ENCODE assay signal across 8 cellular contexts in genomic region chr5:149439899-149440655, GRCh38.
DNase-seq lines count a peak whose midpoint lies in the region; ATAC-seq, FAIRE-seq and TF ChIP-seq lines count a peak whose summit lies in the region.

No MANE protein-coding gene starts in this region.

- no TSS peak for BruUV-seq in Panc1 (replicated peaks; lab: Mats Ljungman, UMichigan)

- no peak overlapping the region for H3K4me3 Mint-ChIP-seq in activated CD8-positive, alpha-beta memory T cell treated with anti-CD3 and anti-CD28 coated beads, Interleukin-2, amount 10 ng/mL, durations not matched to agents 7 days and 5 days

- no peaks in the 10 kb centered on the region for H3K9me3 Mint-ChIP-seq in activated CD8-positive, alpha-beta memory T cell treated with anti-CD3 and anti-CD28 coated beads, Interleukin-2, amount 10 ng/mL, durations not matched to agents 7 days and 5 days (ENCODE audit: low read depth)

- peaks cover 16% of the 10 kb centered on the region for H3K4me1 Mint-ChIP-seq in activated CD8-positive, alpha-beta memory T cell treated with anti-CD3 and anti-CD28 coated beads, Interleukin-2, amount 10 ng/mL, durations not matched to agents 7 days and 5 days

- peaks cover 10% of the 10 kb centered on the region for H3K27me3 Mint-ChIP-seq in activated CD8-positive, alpha-beta memory T cell treated with anti-CD3 and anti-CD28 coated beads, Interleukin-2, amount 10 ng/mL, durations not matched to agents 7 days and 5 days

- ATAC-seq in activated CD8-positive, alpha-beta memory T cell treated with anti-CD3 and anti-CD28 coated beads, Interleukin-2, amount 10 ng/mL, durations not matched to agents 7 days and 5 days = no peak
- ATAC-seq in Panc1 (peak; percentile 72), HG03520 (IDR thresholded peaks at IDR 0.05; ENCODE audit: unreplicated experiment) (no peak), gastrocnemius medialis (no peak)

- H3K27ac ChIP-seq in Panc1 (ENCODE audit: low read length) (peak overlapping the region; percentile 68), small intestine (ENCODE audit: low read depth in 1 of 2, low read length in 1 of 2) (peak overlapping the region in 1 of 2 donors; percentile 24), gastrocnemius medialis (no peak overlapping the region)

- H3K4me3 ChIP-seq in Panc1 (ENCODE audit: low read depth in 2 of 2, low read length in 2 of 2) (no peak overlapping the region), small intestine (ENCODE audit: low read depth in 1 of 2, low read length in 2 of 2) (no peak overlapping the region), gastrocnemius medialis (no peak overlapping the region)

- H3K9me3 ChIP-seq in Panc1 (ENCODE audit: control insufficient read depth, insufficient read depth, low read depth, low read length) = peaks cover 2% of the 10 kb centered on the region; the same call in 1 of the 2 replicates
- H3K9me3 ChIP-seq in small intestine (ENCODE audit: control insufficient read depth, low read depth) = no peaks in the 10 kb centered on the region
- no peaks in the 10 kb centered on the region for H3K9me3 ChIP-seq in gastrocnemius medialis

- TF ChIP-seq CTCF in Panc1 (IDR thresholded peaks at IDR 0.05) (peak; percentile 71), gastrocnemius medialis (IDR thresholded peaks at IDR 0.05 in 4 of 5, conservative IDR thresholded peaks at IDR 0.05 in 1 of 5) (peak in 2 of 5 experiments; percentile 11 to 21)

- DNase-seq in activated CD8-positive, alpha-beta memory T cell treated with anti-CD3 and anti-CD28 coated beads, Interleukin-2, amount 10 ng/mL, durations not matched to agents 7 days and 5 days = no peak
- no peak for DNase-seq in activated CD8-positive, alpha-beta memory T cell treated with anti-CD3 and anti-CD28 coated beads, Interleukin-2, amount 50 U/mL, for 48 hours
- DNase-seq in Panc1 (ENCODE audit: low read depth, low spot score) (no peak), epidermal melanocyte (ENCODE audit: insufficient read length, low spot score) (peak; percentile 14), small intestine (peak; percentile 94), NCI-H345 treated with DMSO at 0.1 percent for 48 hours (lab: John Stamatoyannopoulos, UW; ENCODE audit: unreplicated experiment) (no peak), gastrocnemius medialis (no peak)

- WGBS in small intestine, 3 donors = 39 to 54% (median 43%) methylated on average over 10 of the region's 10 CpGs

- H3K36me3 ChIP-seq in Panc1 (ENCODE audit: control insufficient read depth, insufficient read depth, low read length) (no peaks in the 10 kb centered on the region), small intestine (ENCODE audit: control insufficient read depth in 2 of 2, insufficient read depth in 2 of 2, low read length in 2 of 2) (no peaks in the 10 kb centered on the region), gastrocnemius medialis (no peaks in the 10 kb centered on the region)

- no peak for FAIRE-seq in small intestine (lab: Jason Lieb, UNC)

- intact Hi-C loops in Panc1 (cut with micrococcal nuclease; ENCODE audit: unreplicated experiment) = loop anchor here (5.0 kb wide), 2 partner anchors 123 to 182 kb away; no protein-coding TSS in a partner anchor
- intact Hi-C loops in gastrocnemius medialis (cut with DNase I; ENCODE audit: low total_unique reads) = no loop called here

- in situ Hi-C loops in Panc1 (cut with HindIII; ENCODE audit: low pct_unique_long_range_greater_than_20kb, low sequenced_read_pairs) = no loop called here
- in situ Hi-C loops in gastrocnemius medialis (cut with MboI; ENCODE audit: low sequenced_read_pairs in 4 of 4) = loop anchor here (5.0 to 10.0 kb wide), 6 partner anchors 58 to 175 kb away; partner anchors contain the start of genes CSNK1A1 (in 2 of the 4) and IL17B (in 1 of the 4)

- TF ChIP-seq POLR2A in gastrocnemius medialis (IDR thresholded peaks at IDR 0.05) = no peak

- H3K36me3 Mint-ChIP-seq in activated CD8-positive, alpha-beta memory T cell treated with anti-CD3 and anti-CD28 coated beads, Interleukin-2, amount 10 ng/mL, durations not matched to agents 7 days and 5 days = no peaks in the 10 kb centered on the region

- H3K27me3 ChIP-seq in Panc1 (ENCODE audit: control insufficient read depth, insufficient read depth, low read length) (no peaks in the 10 kb centered on the region), small intestine (ENCODE audit: control insufficient read depth in 2 of 2, insufficient read depth in 2 of 2, low read length in 2 of 2) (no peaks in the 10 kb centered on the region), gastrocnemius medialis (no peaks in the 10 kb centered on the region)

- CTCF ChIA-PET in activated CD8-positive, alpha-beta memory T cell treated with anti-CD3 and anti-CD28 coated beads, Interleukin-2, amount 10 ng/mL, durations not matched to agents 7 days and 5 days (lab: Charles Lee) = interaction anchor here (0.7 to 3.5 kb wide), 17 partner anchors 8 to 179 kb away, joined by 3 to 32 read pairs (median 4); no protein-coding TSS in a partner anchor
- CTCF ChIA-PET in Panc1 (lab: Charles Lee) = interaction anchor here (0.7 to 0.8 kb wide), 2 partner anchors 61 to 123 kb away, joined by 3 to 4 read pairs; no protein-coding TSS in a partner anchor

- POLR2A ChIA-PET in Panc1 (lab: Charles Lee) = interaction anchor here (1.0 kb wide), 1 partner anchor 122 kb away, joined by 3 read pairs; no protein-coding TSS in a partner anchor

- peaks cover 25% of the 10 kb centered on the region for H3K4me1 ChIP-seq in Panc1 (ENCODE audit: control insufficient read depth, insufficient read depth, low read length)
- no peaks in the 10 kb centered on the region for H3K4me1 ChIP-seq in small intestine (ENCODE audit: control insufficient read depth in 2 of 2, insufficient read depth in 1 of 2, low read depth in 1 of 2, low read length in 1 of 2)
- H3K4me1 ChIP-seq in gastrocnemius medialis = peaks cover 5 to 8% of the 10 kb centered on the region in 2 donors

- H3K27ac Mint-ChIP-seq in activated CD8-positive, alpha-beta memory T cell treated with anti-CD3 and anti-CD28 coated beads, Interleukin-2, amount 10 ng/mL, durations not matched to agents 7 days and 5 days = peak overlapping the region; percentile 37

Comparison
In these comparisons a context has a peak if more than half of its experiments do, and no peak if none do; other contexts are left out.
1. DNase-seq: peak in epidermal melanocyte (single experiment) and small intestine (single experiment); none in activated CD8-positive, alpha-beta memory T cell treated with anti-CD3 and anti-CD28 coated beads, Interleukin-2, amount 10 ng/mL, durations not matched to agents 7 days and 5 days (single experiment), activated CD8-positive, alpha-beta memory T cell treated with anti-CD3 and anti-CD28 coated beads, Interleukin-2, amount 50 U/mL, for 48 hours (single experiment), Panc1 (single experiment), NCI-H345 treated with DMSO at 0.1 percent for 48 hours (single experiment) and gastrocnemius medialis (0 of 2).